1 cellular context compared by ENCODE assay signal in the genomic region with DNA sequence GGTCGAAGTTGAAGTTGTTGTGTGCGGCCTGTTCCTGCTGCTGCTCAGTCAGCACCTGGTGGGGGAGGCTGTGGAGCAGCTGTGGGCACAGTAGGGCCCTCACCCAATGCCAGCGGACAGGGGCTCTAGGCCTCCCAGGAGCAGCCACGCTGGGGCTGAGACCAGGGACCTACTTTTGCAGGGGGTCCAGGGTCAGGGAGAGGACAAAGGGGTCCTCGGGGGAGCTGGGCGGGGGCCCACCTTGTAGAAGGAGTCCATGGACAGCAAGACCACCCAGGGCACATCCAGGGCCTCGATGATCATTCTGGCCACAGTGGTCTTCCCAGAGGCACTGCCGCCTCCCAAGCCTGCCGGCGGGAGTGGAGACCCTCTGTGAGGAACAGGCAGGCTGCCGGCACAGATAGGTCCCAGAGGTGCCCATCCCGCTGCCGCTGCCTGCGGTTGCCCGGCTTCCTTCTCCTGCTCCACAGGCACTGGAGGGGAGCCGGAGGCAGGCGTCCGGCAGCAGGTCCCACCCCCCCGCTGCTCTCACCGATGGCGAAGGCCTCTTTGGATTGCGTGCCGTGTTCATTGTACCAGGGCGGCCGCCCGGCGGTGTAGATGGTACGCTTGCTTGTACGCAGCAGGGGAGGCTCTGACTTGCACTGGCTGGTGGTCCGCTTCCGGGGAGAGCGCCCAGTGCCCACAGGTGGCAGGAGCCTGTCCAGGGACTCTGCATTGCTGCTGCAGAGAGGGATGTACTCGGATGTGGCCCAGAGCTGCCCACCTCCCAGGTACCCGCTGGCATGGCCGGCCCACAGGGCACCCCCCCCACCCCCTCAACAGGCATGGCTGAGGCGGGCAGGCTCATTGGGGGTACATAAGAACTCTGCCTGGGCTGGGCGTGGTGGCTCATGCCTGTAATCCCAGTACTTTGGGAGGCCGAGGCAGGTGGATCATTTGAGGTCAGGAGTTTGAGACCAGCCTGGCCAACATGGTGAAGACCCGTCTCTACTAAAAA.
TF ChIP-seq lines count a peak whose summit lies in the region.

No MANE protein-coding gene starts in this region.

TF ChIP-seq in K562, 482 proteins besides CTCF, POLR2A, EP300 and RAD21:
- peak; percentile 54 for TF ChIP-seq POLR2G (IDR thresholded peaks at IDR 0.05; ENCODE audit: low read depth, low read length)
- no peak for TF ChIP-seq SRSF1 (IDR thresholded peaks at IDR 0.05; ENCODE audit: low read depth, low read length)
